ENCODE assay signal across 8 cellular contexts in the genomic region with DNA sequence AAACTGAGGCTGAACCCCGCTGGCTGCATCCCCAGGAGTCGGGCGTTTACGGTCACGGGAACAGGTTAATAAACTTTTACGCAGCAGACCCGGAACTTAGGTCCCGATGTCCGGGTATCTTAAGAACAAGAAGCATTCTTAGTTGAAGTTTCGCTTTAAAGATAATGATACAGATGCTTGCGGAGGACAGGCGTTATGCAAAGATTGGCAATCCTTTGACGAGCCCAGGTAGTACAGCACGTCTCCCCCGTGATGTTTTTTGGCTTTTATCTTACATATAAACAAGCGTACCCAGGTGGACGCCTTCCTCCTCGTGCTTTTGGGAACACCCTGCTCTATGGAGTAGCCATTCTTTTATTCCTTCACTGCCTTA. TPM values are rescaled to one million over a fixed set of nuclear protein-coding genes. Genes with fewer than 3 reads are reported as not detected.
A peak's percentile ranks its signal among the peaks of the same experiment; 100 is the strongest.
DNase-seq lines count a peak whose midpoint lies in the region; ATAC-seq and TF ChIP-seq lines count a peak whose summit lies in the region.

No MANE protein-coding gene starts in this region.

- no peak overlapping the region; a peak in 1 of 4 replicates for H3K27ac ChIP-seq in SK-N-SH (ENCODE audit: low read depth in 2 of 2, low read length in 1 of 2)
- H3K27ac ChIP-seq in suprapubic skin = peak overlapping the region; percentile 98

- CTCF ChIA-PET in SK-N-SH (lab: Yijun Ruan, JAX) = interaction anchor here (0.8 kb wide), 1 partner anchor 198 kb away, joined by 3 read pairs; no protein-coding TSS in a partner anchor

- H4K20me1 ChIP-seq in SK-N-SH (ENCODE audit: insufficient read depth) = peaks cover 22% of the 10 kb centered on the region; the same call in 1 of the 2 replicates

- peak overlapping the region; percentile 98 for H3K4me2 ChIP-seq in SK-N-SH

- H3K4me1 ChIP-seq in SK-N-SH (ENCODE audit: control insufficient read depth in 1 of 2, insufficient read depth in 2 of 2, low read depth in 1 of 2, low read length in 1 of 2) = peaks cover 0 to 24% of the 10 kb centered on the region in 2 experiments; a peak in 2 of 4 replicates
- peaks cover 44% of the 10 kb centered on the region for H3K4me1 ChIP-seq in suprapubic skin

- POLR2A ChIA-PET in SK-N-SH (lab: Yijun Ruan, JAX) = no interaction called here

- no peak for TF ChIP-seq POLR2A in suprapubic skin (IDR thresholded peaks at IDR 0.05)

- H3K9ac ChIP-seq in SK-N-SH = peak overlapping the region; percentile 72; the same call in 1 of the 2 replicates

- peaks cover 19% of the 10 kb centered on the region in 2 donors for H3K36me3 Mint-ChIP-seq in activated naive CD4-positive, alpha-beta T cell treated with anti-CD3 and anti-CD28 coated beads, Interleukin-2, amount 50 U/mL, for 72 hours

- H3K36me3 ChIP-seq in SK-N-SH (replicated peaks in 1 of 2; ENCODE audit: control insufficient read depth in 1 of 2, insufficient read depth in 2 of 2, low read length in 1 of 2) (peaks cover 0 to 8% of the 10 kb centered on the region in 2 experiments), suprapubic skin (peaks cover 2% of the 10 kb centered on the region)

- TF ChIP-seq RAD21 in SK-N-SH (IDR thresholded peaks at IDR 0.05; ENCODE audit: low read length) = no peak

- peaks cover 40% of the 10 kb centered on the region for H3K79me2 ChIP-seq in SK-N-SH (ENCODE audit: insufficient read depth)

- H3K9me3 Mint-ChIP-seq in activated naive CD4-positive, alpha-beta T cell treated with anti-CD3 and anti-CD28 coated beads, Interleukin-2, amount 50 U/mL, for 72 hours = peaks cover 11 to 13% of the 10 kb centered on the region in 2 donors

- H3F3A ChIP-seq in SK-N-SH (replicated peaks; ENCODE audit: insufficient read depth) = no peaks in the 10 kb centered on the region

- no peak for TF ChIP-seq EP300 in SK-N-SH (IDR thresholded peaks at IDR 0.05; ENCODE audit: borderline replicate concordance in 1 of 2, low read depth in 1 of 2, low read length in 1 of 2)
- TF ChIP-seq EP300 in suprapubic skin (IDR thresholded peaks at IDR 0.05) = no peak

- TF ChIP-seq CTCF in SK-N-SH (IDR thresholded peaks at IDR 0.05) (no peak), suprapubic skin (IDR thresholded peaks at IDR 0.05) (no peak)

- H3K9me2 ChIP-seq in SK-N-SH = no peaks in the 10 kb centered on the region

- H3K9me3 ChIP-seq in SK-N-SH (no peaks in the 10 kb centered on the region; the same call in 1 of the 2 replicates), suprapubic skin (no peaks in the 10 kb centered on the region)

- peak overlapping the region; percentile 99 for H2AFZ ChIP-seq in SK-N-SH (ENCODE audit: low read depth)

- no peak for ATAC-seq in SK-N-SH treated with all-trans-retinoic acid at 6 μM for 48 hours
- no peak for ATAC-seq in activated naive CD4-positive, alpha-beta T cell treated with anti-CD3 and anti-CD28 coated beads, Interleukin-2, amount 50 U/mL, for 72 hours
- no peak for ATAC-seq in HG02981 (IDR thresholded peaks at IDR 0.05; ENCODE audit: unreplicated experiment)

- H3K27me3 ChIP-seq in SK-N-SH (ENCODE audit: insufficient read depth) (no peaks in the 10 kb centered on the region), suprapubic skin (no peaks in the 10 kb centered on the region)

- peak overlapping the region; percentile 75 to 92; a peak in 3 of 4 replicates for H3K4me3 ChIP-seq in SK-N-SH (ENCODE audit: low read depth in 2 of 2, low read length in 1 of 2)
- H3K4me3 ChIP-seq in suprapubic skin = peak overlapping the region; percentile 99

- peak overlapping the region; percentile 86 to 91 for H3K27ac Mint-ChIP-seq in activated naive CD4-positive, alpha-beta T cell treated with anti-CD3 and anti-CD28 coated beads, Interleukin-2, amount 50 U/mL, for 72 hours

- WGBS in SK-N-SH (ENCODE audit: low lambda C conversion rate) = 95% methylated on average over 18 of the region's 18 CpGs
- WGBS in suprapubic skin = 76% methylated on average over 18 of the region's 18 CpGs

- no peak for DNase-seq in SK-N-SH
- no peak for DNase-seq in activated naive CD4-positive, alpha-beta T cell treated with anti-CD3 and anti-CD28 coated beads, Interleukin-2, amount 50 U/mL, for 72 hours (ENCODE audit: low spot score in 2 of 2)
- DNase-seq in iPS-NIHi7 (ENCODE audit: extremely low spot score) = peak; percentile 3
- DNase-seq in suprapubic skin (ENCODE audit: low spot score in 2 of 2) = peak in 1 of 2 donors; percentile 66
- DNase-seq in hippocampal formation (lab: John Stamatoyannopoulos, UW) = no peak
- no peak for DNase-seq in inferior parietal cortex (ENCODE audit: extremely low spot score)

TF ChIP-seq in SK-N-SH, 30 proteins besides CTCF, POLR2A, EP300 and RAD21:
- TF ChIP-seq FOSL2 (IDR thresholded peaks at IDR 0.05; ENCODE audit: borderline replicate concordance, low read depth) (no peak), SMC3 (IDR thresholded peaks at IDR 0.05; ENCODE audit: low read depth, low read length) (no peak), RXRA (IDR thresholded peaks at IDR 0.05; ENCODE audit: borderline replicate concordance, low read depth) (no peak), MEF2A (IDR thresholded peaks at IDR 0.05; ENCODE audit: borderline replicate concordance, low read depth) (no peak), RFX5 (IDR thresholded peaks at IDR 0.05; ENCODE audit: low read length) (no peak), RCOR1 (IDR thresholded peaks at IDR 0.05; ENCODE audit: low read length) (no peak)

TF ChIP-seq in SK-N-SH treated with all-trans-retinoic acid at 6 μM for 48 hours, 23 proteins besides CTCF, POLR2A, EP300 and RAD21 (continues in another document):
- no peak for TF ChIP-seq TSHZ2 (CRISPR knock-in tag; IDR thresholded peaks at IDR 0.05)
- TF ChIP-seq ZNF565 (CRISPR knock-in tag; conservative IDR thresholded peaks at IDR 0.05; ENCODE audit: low read depth) = no peak
- TF ChIP-seq ESRRG (CRISPR knock-in tag; IDR thresholded peaks at IDR 0.05) = no peak
- TF ChIP-seq SNAI2 (CRISPR knock-in tag; IDR thresholded peaks at IDR 0.05) = no peak
- no peak for TF ChIP-seq ZC3H10 (CRISPR knock-in tag; IDR thresholded peaks at IDR 0.05)
- no peak for TF ChIP-seq GLIS3 (CRISPR knock-in tag; IDR thresholded peaks at IDR 0.05)
- TF ChIP-seq, protein P1, sequence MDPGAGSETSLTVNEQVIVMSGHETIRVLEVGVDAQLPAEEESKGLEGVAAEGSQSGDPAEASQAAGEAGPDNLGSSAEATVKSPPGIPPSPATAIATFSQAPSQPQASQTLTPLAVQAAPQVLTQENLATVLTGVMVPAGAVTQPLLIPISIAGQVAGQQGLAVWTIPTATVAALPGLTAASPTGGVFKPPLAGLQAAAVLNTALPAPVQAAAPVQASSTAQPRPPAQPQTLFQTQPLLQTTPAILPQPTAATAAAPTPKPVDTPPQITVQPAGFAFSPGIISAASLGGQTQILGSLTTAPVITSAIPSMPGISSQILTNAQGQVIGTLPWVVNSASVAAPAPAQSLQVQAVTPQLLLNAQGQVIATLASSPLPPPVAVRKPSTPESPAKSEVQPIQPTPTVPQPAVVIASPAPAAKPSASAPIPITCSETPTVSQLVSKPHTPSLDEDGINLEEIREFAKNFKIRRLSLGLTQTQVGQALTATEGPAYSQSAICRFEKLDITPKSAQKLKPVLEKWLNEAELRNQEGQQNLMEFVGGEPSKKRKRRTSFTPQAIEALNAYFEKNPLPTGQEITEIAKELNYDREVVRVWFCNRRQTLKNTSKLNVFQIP (CRISPR knock-in tag; IDR thresholded peaks at IDR 0.05; ENCODE audit: borderline replicate concordance, low read depth) = no peak
- TF ChIP-seq TOX (CRISPR knock-in tag; IDR thresholded peaks at IDR 0.05; ENCODE audit: borderline replicate concordance) = no peak
- no peak for TF ChIP-seq PATZ1 (CRISPR knock-in tag; IDR thresholded peaks at IDR 0.05; ENCODE audit: borderline replicate concordance)

RNA-seq across cellular contexts. Expression of gene TOLLIP, which starts 0.9 kb away (rescaled TPM):
- 42.6 and 55.4 TPM in 2 replicates for polyA plus RNA-seq in SK-N-SH (2012; rRNA removed)
- 21.1 and 39.4 TPM in 2 replicates for polyA plus RNA-seq in SK-N-SH (2012; cell fraction: cytosol; rRNA removed)
- 37.6 and 42.4 TPM in 2 replicates for polyA plus RNA-seq in SK-N-SH (2012; cell fraction: nucleus; rRNA removed)
- total RNA-seq in activated naive CD4-positive, alpha-beta T cell treated with anti-CD3 and anti-CD28 coated beads, Interleukin-2, amount 50 U/mL, for 72 hours = 10 to 100 TPM; 29.5 to 36.1 TPM
- 100 to 1,000 TPM in 2 of 4 donors, 10 to 100 TPM in 2; 96.6 to 105 (median 100) TPM for total RNA-seq in suprapubic skin
